In the genomic region with DNA sequence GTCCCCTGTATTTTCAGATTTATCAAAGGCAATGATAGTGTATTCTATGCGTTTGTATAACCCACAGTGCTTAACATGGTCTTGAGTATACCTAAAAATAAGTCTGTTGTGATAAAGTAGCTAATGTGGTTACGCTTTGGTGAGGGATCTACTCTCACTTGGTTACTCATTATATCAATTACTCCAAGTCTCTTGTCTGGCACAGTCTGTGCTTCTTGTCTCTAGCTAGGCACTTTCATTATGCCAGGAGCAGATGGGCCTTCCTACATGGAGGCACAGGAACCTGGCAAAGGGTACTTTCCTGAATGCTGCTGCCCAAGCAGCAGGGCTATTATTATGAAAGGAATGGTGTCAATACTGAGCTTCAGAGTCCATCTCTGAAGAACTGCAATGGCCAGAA, we compare ENCODE assay signal across 1 cellular context.
TF ChIP-seq lines count a peak whose summit lies in the region.

No MANE protein-coding gene starts in this region.

TF ChIP-seq in GM12878, 131 proteins besides CTCF, POLR2A, EP300 and RAD21 (continued from another document):
- TF ChIP-seq, protein P1, sequence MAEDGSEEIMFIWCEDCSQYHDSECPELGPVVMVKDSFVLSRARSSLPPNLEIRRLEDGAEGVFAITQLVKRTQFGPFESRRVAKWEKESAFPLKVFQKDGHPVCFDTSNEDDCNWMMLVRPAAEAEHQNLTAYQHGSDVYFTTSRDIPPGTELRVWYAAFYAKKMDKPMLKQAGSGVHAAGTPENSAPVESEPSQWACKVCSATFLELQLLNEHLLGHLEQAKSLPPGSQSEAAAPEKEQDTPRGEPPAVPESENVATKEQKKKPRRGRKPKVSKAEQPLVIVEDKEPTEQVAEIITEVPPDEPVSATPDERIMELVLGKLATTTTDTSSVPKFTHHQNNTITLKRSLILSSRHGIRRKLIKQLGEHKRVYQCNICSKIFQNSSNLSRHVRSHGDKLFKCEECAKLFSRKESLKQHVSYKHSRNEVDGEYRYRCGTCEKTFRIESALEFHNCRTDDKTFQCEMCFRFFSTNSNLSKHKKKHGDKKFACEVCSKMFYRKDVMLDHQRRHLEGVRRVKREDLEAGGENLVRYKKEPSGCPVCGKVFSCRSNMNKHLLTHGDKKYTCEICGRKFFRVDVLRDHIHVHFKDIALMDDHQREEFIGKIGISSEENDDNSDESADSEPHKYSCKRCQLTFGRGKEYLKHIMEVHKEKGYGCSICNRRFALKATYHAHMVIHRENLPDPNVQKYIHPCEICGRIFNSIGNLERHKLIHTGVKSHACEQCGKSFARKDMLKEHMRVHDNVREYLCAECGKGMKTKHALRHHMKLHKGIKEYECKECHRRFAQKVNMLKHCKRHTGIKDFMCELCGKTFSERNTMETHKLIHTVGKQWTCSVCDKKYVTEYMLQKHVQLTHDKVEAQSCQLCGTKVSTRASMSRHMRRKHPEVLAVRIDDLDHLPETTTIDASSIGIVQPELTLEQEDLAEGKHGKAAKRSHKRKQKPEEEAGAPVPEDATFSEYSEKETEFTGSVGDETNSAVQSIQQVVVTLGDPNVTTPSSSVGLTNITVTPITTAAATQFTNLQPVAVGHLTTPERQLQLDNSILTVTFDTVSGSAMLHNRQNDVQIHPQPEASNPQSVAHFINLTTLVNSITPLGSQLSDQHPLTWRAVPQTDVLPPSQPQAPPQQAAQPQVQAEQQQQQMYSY (CRISPR knock-in tag; IDR thresholded peaks at IDR 0.05), result no peak
- TF ChIP-seq, protein P2, sequence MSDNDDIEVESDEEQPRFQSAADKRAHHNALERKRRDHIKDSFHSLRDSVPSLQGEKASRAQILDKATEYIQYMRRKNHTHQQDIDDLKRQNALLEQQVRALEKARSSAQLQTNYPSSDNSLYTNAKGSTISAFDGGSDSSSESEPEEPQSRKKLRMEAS (IDR thresholded peaks at IDR 0.05; ENCODE audit: low read depth, low read length), result no peak
- TF ChIP-seq PAX5 (IDR thresholded peaks at IDR 0.05; ENCODE audit: borderline replicate concordance, low read depth, low read length) (no peak), SMC3 (IDR thresholded peaks at IDR 0.05; ENCODE audit: borderline replicate concordance, low read length) (no peak), NR2F1 (conservative IDR thresholded peaks at IDR 0.05) (no peak), GATAD2B (conservative IDR thresholded peaks at IDR 0.05; ENCODE audit: low read depth) (no peak; the same call in 1 of the 2 replicates)
